15 cellular contexts compared by ENCODE assay signal in genomic region chr7:35993663-35994622, GRCh38.
DNase-seq lines count a peak whose midpoint lies in the region; ATAC-seq and TF ChIP-seq lines count a peak whose summit lies in the region.
"Had no signal": no experiment of that assay in that cellular context is flagged by ENCODE, and none has a peak within 500 bp of the region (broad histone marks: within the 10 kb centered on the region; RNA-seq: fewer than 3 reads in every experiment).

No MANE protein-coding gene starts in this region.

- peak overlapping the region; percentile 90 for H3K27ac ChIP-seq in SJSA1
- H3K27ac ChIP-seq: 22Rv1 had no signal

- TF ChIP-seq CTCF in fibroblast of villous mesenchyme (IDR thresholded peaks at IDR 0.05; ENCODE audit: insufficient read depth, low read depth, low read length), result no peak

- H3K4me3 ChIP-seq in SJSA1, result no peak overlapping the region
- H3K4me3 ChIP-seq in fibroblast of villous mesenchyme (ENCODE audit: low read depth, low read length), result no peak overlapping the region

- no peak overlapping the region for H3K27ac Mint-ChIP-seq in stimulated activated memory B cell treated with anti-CD40 and anti-IgM and Interleukin-4, amounts not matched to agents 10 μg/mL and 1 μg/mL and 100 μg/mL, for 72 hours
- no peak overlapping the region for H3K27ac Mint-ChIP-seq in T-helper 2 cell treated with Interferon-gamma antibody and Interleukin-4, amounts not matched to agents 5 μg/mL and 100 μg/mL, for 36 hours
- H3K27ac Mint-ChIP-seq: activated CD8-positive, alpha-beta T cell treated with anti-CD3 and anti-CD28 coated beads, Interleukin-2, amount 10 ng/mL, durations not matched to agents 7 days and 5 days had no signal

- H3K36me3 Mint-ChIP-seq in stimulated activated memory B cell treated with anti-CD40 and anti-IgM and Interleukin-4, amounts not matched to agents 10 μg/mL and 1 μg/mL and 100 μg/mL, for 72 hours, result no peaks in the 10 kb centered on the region
- no peaks in the 10 kb centered on the region for H3K36me3 Mint-ChIP-seq in T-helper 2 cell treated with Interferon-gamma antibody and Interleukin-4, amounts not matched to agents 5 μg/mL and 100 μg/mL, for 36 hours (ENCODE audit: low read depth)
- H3K36me3 Mint-ChIP-seq: naive B cell had no signal

- no peaks in the 10 kb centered on the region for H3K9me3 Mint-ChIP-seq in stimulated activated memory B cell treated with anti-CD40 and anti-IgM and Interleukin-4, amounts not matched to agents 10 μg/mL and 1 μg/mL and 100 μg/mL, for 72 hours
- H3K9me3 Mint-ChIP-seq in T-helper 2 cell treated with Interferon-gamma antibody and Interleukin-4, amounts not matched to agents 5 μg/mL and 100 μg/mL, for 36 hours, result no peaks in the 10 kb centered on the region
- H3K9me3 Mint-ChIP-seq: naive B cell had no signal

- peaks cover 6% of the 10 kb centered on the region for H3K4me1 Mint-ChIP-seq in stimulated activated memory B cell treated with anti-CD40 and anti-IgM and Interleukin-4, amounts not matched to agents 10 μg/mL and 1 μg/mL and 100 μg/mL, for 72 hours
- no peaks in the 10 kb centered on the region for H3K4me1 Mint-ChIP-seq in T-helper 2 cell treated with Interferon-gamma antibody and Interleukin-4, amounts not matched to agents 5 μg/mL and 100 μg/mL, for 36 hours (ENCODE audit: low read depth)
- H3K4me1 Mint-ChIP-seq: naive B cell had no signal

- no peak overlapping the region for H3K4me3 Mint-ChIP-seq in stimulated activated memory B cell treated with anti-CD40 and anti-IgM and Interleukin-4, amounts not matched to agents 10 μg/mL and 1 μg/mL and 100 μg/mL, for 72 hours
- H3K4me3 Mint-ChIP-seq in T-helper 2 cell treated with Interferon-gamma antibody and Interleukin-4, amounts not matched to agents 5 μg/mL and 100 μg/mL, for 36 hours, result no peak overlapping the region
- H3K4me3 Mint-ChIP-seq: activated CD8-positive, alpha-beta T cell treated with anti-CD3 and anti-CD28 coated beads, Interleukin-2, amount 10 ng/mL, durations not matched to agents 7 days and 5 days; naive B cell had no signal

- H3K27me3 Mint-ChIP-seq in stimulated activated memory B cell treated with anti-CD40 and anti-IgM and Interleukin-4, amounts not matched to agents 10 μg/mL and 1 μg/mL and 100 μg/mL, for 72 hours, result no peaks in the 10 kb centered on the region
- H3K27me3 Mint-ChIP-seq in T-helper 2 cell treated with Interferon-gamma antibody and Interleukin-4, amounts not matched to agents 5 μg/mL and 100 μg/mL, for 36 hours (ENCODE audit: low read depth), result no peaks in the 10 kb centered on the region
- H3K27me3 Mint-ChIP-seq: naive B cell had no signal

- no peak for ATAC-seq in stimulated activated memory B cell treated with anti-CD40 and anti-IgM and Interleukin-4, amounts not matched to agents 10 μg/mL and 1 μg/mL and 100 μg/mL, for 72 hours
- ATAC-seq: activated CD8-positive, alpha-beta T cell treated with anti-CD3 and anti-CD28 coated beads, Interleukin-2, amount 10 ng/mL, durations not matched to agents 7 days and 5 days had no signal

- peak; percentile 6 for DNase-seq in NCI-H2029 (lab: John Stamatoyannopoulos, UW)
- DNase-seq in NCI-H2029 treated with DMSO at 0.1 percent for 48 hours (lab: John Stamatoyannopoulos, UW), result no peak
- peak; percentile 76 to 84 for DNase-seq in SJSA1 (ENCODE audit: low read depth in 1 of 2, low spot score in 2 of 2)
- peak; percentile 52 for DNase-seq in fibroblast of villous mesenchyme (ENCODE audit: low read depth)
- peak; percentile 52 for DNase-seq in smooth muscle cell of the brain vasculature (ENCODE audit: low read depth, low spot score)
- no peak for DNase-seq in epidermal melanocyte (ENCODE audit: insufficient read length, low spot score)
- no peak for DNase-seq in T-helper 2 cell treated with Interferon-gamma antibody and Interleukin-4, amounts not matched to agents 5 μg/mL and 100 μg/mL, for 36 hours (ENCODE audit: low spot score)
- DNase-seq: activated CD8-positive, alpha-beta T cell treated with anti-CD3 and anti-CD28 coated beads, Interleukin-2, amount 10 ng/mL, durations not matched to agents 7 days and 5 days; activated effector memory CD4-positive, alpha-beta T cell treated with anti-CD3 and anti-CD28 coated beads, Interleukin-2, amount 50 U/mL, for 16 hours; KG1; naive B cell; retina; substantia nigra had no signal

- H3K36me3 ChIP-seq in SJSA1, result no peaks in the 10 kb centered on the region

- peaks cover 31% of the 10 kb centered on the region for H3K4me1 ChIP-seq in SJSA1 (replicated peaks)

- H3K9me3 ChIP-seq in SJSA1 (replicated peaks), result no peaks in the 10 kb centered on the region

- no peaks in the 10 kb centered on the region for H3K27me3 ChIP-seq in SJSA1 (replicated peaks)

Comparison
In these comparisons a context has a peak if more than half of its experiments do, and no peak if none do; other contexts are left out.
1. DNase-seq: peak in NCI-H2029 (single experiment), SJSA1 (2 of 2), fibroblast of villous mesenchyme (single experiment) and smooth muscle cell of the brain vasculature (single experiment); none in NCI-H2029 treated with DMSO at 0.1 percent for 48 hours (single experiment), epidermal melanocyte (single experiment) and T-helper 2 cell treated with Interferon-gamma antibody and Interleukin-4, amounts not matched to agents 5 μg/mL and 100 μg/mL, for 36 hours (single experiment).